1 cellular context compared by ENCODE assay signal in the genomic region with DNA sequence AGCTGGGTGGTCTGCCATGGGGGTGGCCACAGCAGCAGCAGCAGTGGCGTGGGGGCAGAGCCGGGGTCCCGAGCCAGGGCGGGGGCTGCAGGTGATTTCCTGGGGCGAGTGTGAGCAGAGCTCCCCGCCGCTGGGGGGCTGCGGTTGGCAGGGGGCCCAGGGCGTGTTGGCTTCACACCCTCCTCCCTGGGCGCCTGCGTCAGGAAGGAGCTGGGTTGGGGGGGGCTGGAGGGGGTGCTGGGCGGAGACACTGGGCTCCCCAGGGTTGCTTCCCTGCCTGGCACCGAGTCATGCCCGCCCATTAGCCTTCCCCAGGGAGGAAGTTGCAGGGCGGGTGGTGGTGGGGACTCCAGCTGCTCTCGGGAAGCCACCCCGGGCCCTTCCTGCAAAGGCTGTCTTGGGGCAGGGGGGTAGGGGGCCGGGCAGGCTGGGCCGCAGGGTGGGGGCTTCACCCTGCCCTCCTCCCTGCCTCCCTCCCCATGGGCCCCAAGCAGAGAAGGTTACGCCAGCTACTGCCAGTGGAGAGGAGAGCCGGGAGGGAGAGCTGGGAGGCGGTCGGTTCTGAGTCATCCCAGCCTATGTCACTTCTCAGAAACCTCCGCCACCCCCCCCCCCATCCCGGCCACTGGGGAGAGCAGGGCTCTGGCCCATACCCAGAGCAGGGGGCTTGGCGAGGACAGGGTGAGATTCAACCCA.
TF ChIP-seq lines count a peak whose summit lies in the region.

No MANE protein-coding gene starts in this region.

TF ChIP-seq in HepG2, 621 proteins besides CTCF, POLR2A, EP300 and RAD21 (continued from another document and continues in another):
- TF ChIP-seq THYN1 (CRISPR knock-in tag; IDR thresholded peaks at IDR 0.05; ENCODE audit: borderline replicate concordance, low read depth) = no peak
- no peak for TF ChIP-seq ZNF841 (CRISPR knock-in tag; IDR thresholded peaks at IDR 0.05; ENCODE audit: borderline replicate concordance)
- no peak for TF ChIP-seq WIZ (CRISPR knock-in tag; IDR thresholded peaks at IDR 0.05)
- no peak for TF ChIP-seq KAT8 (CRISPR knock-in tag; IDR thresholded peaks at IDR 0.05)
- no peak for TF ChIP-seq JUNB (CRISPR knock-in tag; IDR thresholded peaks at IDR 0.05; ENCODE audit: borderline replicate concordance)
- TF ChIP-seq ZFP62 (CRISPR knock-in tag; IDR thresholded peaks at IDR 0.05) = no peak
- TF ChIP-seq KDM4B (CRISPR knock-in tag; IDR thresholded peaks at IDR 0.05) = no peak
- TF ChIP-seq ZNF557 (CRISPR knock-in tag; IDR thresholded peaks at IDR 0.05) = no peak
- no peak for TF ChIP-seq ZNF251 (CRISPR knock-in tag; IDR thresholded peaks at IDR 0.05)
- no peak for TF ChIP-seq KLF13 (CRISPR knock-in tag; IDR thresholded peaks at IDR 0.05)
- peak; percentile 11; the same call in 1 of the 2 replicates for TF ChIP-seq CREB1 (IDR thresholded peaks at IDR 0.05)
- TF ChIP-seq CREB1 (CRISPR knock-in tag; IDR thresholded peaks at IDR 0.05) = no peak; the same call in 1 of the 2 replicates
- TF ChIP-seq MBNL3 (CRISPR knock-in tag; conservative IDR thresholded peaks at IDR 0.05) = no peak
- TF ChIP-seq, protein P1, sequence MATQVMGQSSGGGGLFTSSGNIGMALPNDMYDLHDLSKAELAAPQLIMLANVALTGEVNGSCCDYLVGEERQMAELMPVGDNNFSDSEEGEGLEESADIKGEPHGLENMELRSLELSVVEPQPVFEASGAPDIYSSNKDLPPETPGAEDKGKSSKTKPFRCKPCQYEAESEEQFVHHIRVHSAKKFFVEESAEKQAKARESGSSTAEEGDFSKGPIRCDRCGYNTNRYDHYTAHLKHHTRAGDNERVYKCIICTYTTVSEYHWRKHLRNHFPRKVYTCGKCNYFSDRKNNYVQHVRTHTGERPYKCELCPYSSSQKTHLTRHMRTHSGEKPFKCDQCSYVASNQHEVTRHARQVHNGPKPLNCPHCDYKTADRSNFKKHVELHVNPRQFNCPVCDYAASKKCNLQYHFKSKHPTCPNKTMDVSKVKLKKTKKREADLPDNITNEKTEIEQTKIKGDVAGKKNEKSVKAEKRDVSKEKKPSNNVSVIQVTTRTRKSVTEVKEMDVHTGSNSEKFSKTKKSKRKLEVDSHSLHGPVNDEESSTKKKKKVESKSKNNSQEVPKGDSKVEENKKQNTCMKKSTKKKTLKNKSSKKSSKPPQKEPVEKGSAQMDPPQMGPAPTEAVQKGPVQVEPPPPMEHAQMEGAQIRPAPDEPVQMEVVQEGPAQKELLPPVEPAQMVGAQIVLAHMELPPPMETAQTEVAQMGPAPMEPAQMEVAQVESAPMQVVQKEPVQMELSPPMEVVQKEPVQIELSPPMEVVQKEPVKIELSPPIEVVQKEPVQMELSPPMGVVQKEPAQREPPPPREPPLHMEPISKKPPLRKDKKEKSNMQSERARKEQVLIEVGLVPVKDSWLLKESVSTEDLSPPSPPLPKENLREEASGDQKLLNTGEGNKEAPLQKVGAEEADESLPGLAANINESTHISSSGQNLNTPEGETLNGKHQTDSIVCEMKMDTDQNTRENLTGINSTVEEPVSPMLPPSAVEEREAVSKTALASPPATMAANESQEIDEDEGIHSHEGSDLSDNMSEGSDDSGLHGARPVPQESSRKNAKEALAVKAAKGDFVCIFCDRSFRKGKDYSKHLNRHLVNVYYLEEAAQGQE (IDR thresholded peaks at IDR 0.05; ENCODE audit: borderline replicate concordance in 1 of 2, low read depth in 1 of 2, low read length in 2 of 2) = no peak
- no peak for TF ChIP-seq ZNF737 (CRISPR knock-in tag; IDR thresholded peaks at IDR 0.05; ENCODE audit: borderline replicate concordance)
- no peak for TF ChIP-seq ZNF3 (CRISPR knock-in tag; IDR thresholded peaks at IDR 0.05)
- TF ChIP-seq ZNF605 (CRISPR knock-in tag; IDR thresholded peaks at IDR 0.05) = no peak
- TF ChIP-seq CENPX (CRISPR knock-in tag; IDR thresholded peaks at IDR 0.05) = no peak
- TF ChIP-seq, protein P2, sequence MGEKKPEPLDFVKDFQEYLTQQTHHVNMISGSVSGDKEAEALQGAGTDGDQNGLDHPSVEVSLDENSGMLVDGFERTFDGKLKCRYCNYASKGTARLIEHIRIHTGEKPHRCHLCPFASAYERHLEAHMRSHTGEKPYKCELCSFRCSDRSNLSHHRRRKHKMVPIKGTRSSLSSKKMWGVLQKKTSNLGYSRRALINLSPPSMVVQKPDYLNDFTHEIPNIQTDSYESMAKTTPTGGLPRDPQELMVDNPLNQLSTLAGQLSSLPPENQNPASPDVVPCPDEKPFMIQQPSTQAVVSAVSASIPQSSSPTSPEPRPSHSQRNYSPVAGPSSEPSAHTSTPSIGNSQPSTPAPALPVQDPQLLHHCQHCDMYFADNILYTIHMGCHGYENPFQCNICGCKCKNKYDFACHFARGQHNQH (CRISPR knock-in tag; IDR thresholded peaks at IDR 0.05) = 0 out of 2 replicates have a peak, but pooled peaks have one; percentile 6
- TF ChIP-seq, protein P3, sequence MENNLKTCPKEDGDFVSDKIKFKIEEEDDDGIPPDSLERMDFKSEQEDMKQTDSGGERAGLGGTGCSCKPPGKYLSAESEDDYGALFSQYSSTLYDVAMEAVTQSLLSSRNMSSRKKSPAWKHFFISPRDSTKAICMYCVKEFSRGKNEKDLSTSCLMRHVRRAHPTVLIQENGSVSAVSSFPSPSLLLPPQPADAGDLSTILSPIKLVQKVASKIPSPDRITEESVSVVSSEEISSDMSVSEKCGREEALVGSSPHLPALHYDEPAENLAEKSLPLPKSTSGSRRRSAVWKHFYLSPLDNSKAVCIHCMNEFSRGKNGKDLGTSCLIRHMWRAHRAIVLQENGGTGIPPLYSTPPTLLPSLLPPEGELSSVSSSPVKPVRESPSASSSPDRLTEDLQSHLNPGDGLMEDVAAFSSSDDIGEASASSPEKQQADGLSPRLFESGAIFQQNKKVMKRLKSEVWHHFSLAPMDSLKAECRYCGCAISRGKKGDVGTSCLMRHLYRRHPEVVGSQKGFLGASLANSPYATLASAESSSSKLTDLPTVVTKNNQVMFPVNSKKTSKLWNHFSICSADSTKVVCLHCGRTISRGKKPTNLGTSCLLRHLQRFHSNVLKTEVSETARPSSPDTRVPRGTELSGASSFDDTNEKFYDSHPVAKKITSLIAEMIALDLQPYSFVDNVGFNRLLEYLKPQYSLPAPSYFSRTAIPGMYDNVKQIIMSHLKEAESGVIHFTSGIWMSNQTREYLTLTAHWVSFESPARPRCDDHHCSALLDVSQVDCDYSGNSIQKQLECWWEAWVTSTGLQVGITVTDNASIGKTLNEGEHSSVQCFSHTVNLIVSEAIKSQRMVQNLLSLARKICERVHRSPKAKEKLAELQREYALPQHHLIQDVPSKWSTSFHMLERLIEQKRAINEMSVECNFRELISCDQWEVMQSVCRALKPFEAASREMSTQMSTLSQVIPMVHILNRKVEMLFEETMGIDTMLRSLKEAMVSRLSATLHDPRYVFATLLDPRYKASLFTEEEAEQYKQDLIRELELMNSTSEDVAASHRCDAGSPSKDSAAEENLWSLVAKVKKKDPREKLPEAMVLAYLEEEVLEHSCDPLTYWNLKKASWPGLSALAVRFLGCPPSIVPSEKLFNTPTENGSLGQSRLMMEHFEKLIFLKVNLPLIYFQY (CRISPR knock-in tag; IDR thresholded peaks at IDR 0.05; ENCODE audit: borderline replicate concordance) = no peak
- no peak for TF ChIP-seq MYNN (CRISPR knock-in tag; IDR thresholded peaks at IDR 0.05; ENCODE audit: low read depth)
- TF ChIP-seq IRX3 (CRISPR knock-in tag; IDR thresholded peaks at IDR 0.05; ENCODE audit: borderline replicate concordance, low read depth) = no peak
- TF ChIP-seq HIVEP1 (CRISPR knock-in tag; IDR thresholded peaks at IDR 0.05) = no peak
- TF ChIP-seq E2F1 (CRISPR knock-in tag; IDR thresholded peaks at IDR 0.05) = no peak
- TF ChIP-seq MATR3 (CRISPR knock-in tag; IDR thresholded peaks at IDR 0.05) = no peak
- TF ChIP-seq JUN (CRISPR knock-in tag; IDR thresholded peaks at IDR 0.05) = no peak
- TF ChIP-seq ZNF775 (CRISPR knock-in tag; IDR thresholded peaks at IDR 0.05; ENCODE audit: borderline replicate concordance) = no peak
- peak; percentile 14 for TF ChIP-seq ZNF18 (CRISPR knock-in tag; IDR thresholded peaks at IDR 0.05; ENCODE audit: insufficient replicate concordance)
- TF ChIP-seq, protein P4, sequence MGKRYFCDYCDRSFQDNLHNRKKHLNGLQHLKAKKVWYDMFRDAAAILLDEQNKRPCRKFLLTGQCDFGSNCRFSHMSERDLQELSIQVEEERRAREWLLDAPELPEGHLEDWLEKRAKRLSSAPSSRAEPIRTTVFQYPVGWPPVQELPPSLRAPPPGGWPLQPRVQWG (CRISPR knock-in tag; IDR thresholded peaks at IDR 0.05; ENCODE audit: borderline replicate concordance, low read depth) = no peak
- TF ChIP-seq TP53 (CRISPR knock-in tag; conservative IDR thresholded peaks at IDR 0.05) = no peak
- TF ChIP-seq MAF1 (CRISPR knock-in tag; IDR thresholded peaks at IDR 0.05; ENCODE audit: borderline replicate concordance) = no peak
- TF ChIP-seq SNRNP70 (IDR thresholded peaks at IDR 0.05; ENCODE audit: low read depth, low read length) = no peak
- no peak for TF ChIP-seq NFYC (CRISPR knock-in tag; IDR thresholded peaks at IDR 0.05)
- no peak for TF ChIP-seq JARID2 (CRISPR knock-in tag; IDR thresholded peaks at IDR 0.05; ENCODE audit: insufficient replicate concordance)
- no peak for TF ChIP-seq PPARG (CRISPR knock-in tag; conservative IDR thresholded peaks at IDR 0.05)
- no peak for TF ChIP-seq FOXP4 (CRISPR knock-in tag; IDR thresholded peaks at IDR 0.05)
- TF ChIP-seq YEATS4 (CRISPR knock-in tag; IDR thresholded peaks at IDR 0.05; ENCODE audit: borderline replicate concordance) = no peak; the same call in 1 of the 2 replicates
- TF ChIP-seq SUZ12 (IDR thresholded peaks at IDR 0.05; ENCODE audit: low read depth, low read length) = no peak
- peak; percentile 10; the same call in 1 of the 2 replicates for TF ChIP-seq ZNF280D (CRISPR knock-in tag; IDR thresholded peaks at IDR 0.05)
- TF ChIP-seq, protein P5, sequence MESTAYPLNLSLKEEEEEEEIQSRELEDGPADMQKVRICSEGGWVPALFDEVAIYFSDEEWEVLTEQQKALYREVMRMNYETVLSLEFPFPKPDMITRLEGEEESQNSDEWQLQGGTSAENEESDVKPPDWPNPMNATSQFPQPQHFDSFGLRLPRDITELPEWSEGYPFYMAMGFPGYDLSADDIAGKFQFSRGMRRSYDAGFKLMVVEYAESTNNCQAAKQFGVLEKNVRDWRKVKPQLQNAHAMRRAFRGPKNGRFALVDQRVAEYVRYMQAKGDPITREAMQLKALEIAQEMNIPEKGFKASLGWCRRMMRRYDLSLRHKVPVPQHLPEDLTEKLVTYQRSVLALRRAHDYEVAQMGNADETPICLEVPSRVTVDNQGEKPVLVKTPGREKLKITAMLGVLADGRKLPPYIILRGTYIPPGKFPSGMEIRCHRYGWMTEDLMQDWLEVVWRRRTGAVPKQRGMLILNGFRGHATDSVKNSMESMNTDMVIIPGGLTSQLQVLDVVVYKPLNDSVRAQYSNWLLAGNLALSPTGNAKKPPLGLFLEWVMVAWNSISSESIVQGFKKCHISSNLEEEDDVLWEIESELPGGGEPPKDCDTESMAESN (CRISPR knock-in tag; conservative IDR thresholded peaks at IDR 0.05) = no peak
- TF ChIP-seq ZNF282 (IDR thresholded peaks at IDR 0.05; ENCODE audit: partially characterized antibody) = no peak
- no peak for TF ChIP-seq ZNF30 (CRISPR knock-in tag; IDR thresholded peaks at IDR 0.05)
